23 cellular contexts compared by ENCODE assay signal in the genomic region with DNA sequence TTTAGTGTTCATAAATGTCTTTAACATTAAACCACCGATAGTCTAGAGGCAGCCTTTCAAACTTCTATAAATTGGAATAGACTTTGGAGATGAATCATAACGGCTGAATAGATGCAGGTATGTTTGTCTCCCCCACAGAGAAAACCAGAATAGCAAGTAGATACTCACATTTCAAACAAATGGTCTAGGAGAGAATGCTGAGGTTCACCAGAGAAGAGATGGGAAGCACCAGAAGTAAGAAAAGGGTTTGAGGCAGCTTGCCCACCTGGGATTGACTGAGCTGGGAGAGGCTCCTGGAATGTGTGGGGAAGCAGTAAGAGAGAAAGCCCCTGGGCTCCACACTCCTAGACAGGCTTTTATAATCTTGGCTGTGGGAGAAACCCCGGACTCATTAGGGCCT. TPM values are rescaled to one million over a fixed set of nuclear protein-coding genes. Genes with fewer than 3 reads are reported as not detected.
DNase-seq lines count a peak whose midpoint lies in the region; ATAC-seq and TF ChIP-seq lines count a peak whose summit lies in the region.
"Had no signal": no experiment of that assay in that cellular context is flagged by ENCODE, and none has a peak within 500 bp of the region (broad histone marks: within the 10 kb centered on the region; RNA-seq: fewer than 3 reads in every experiment).

No MANE protein-coding gene starts in this region.

- 71% methylated on average over 3 of the region's 3 CpGs for WGBS in smooth muscle cell (ENCODE audit: low lambda C conversion rate)
- WGBS in endodermal cell (ENCODE audit: insufficient coverage in 1 of 2, insufficient read length in 1 of 2), 2 experiments, result 88 to 90% methylated on average over 2 to 3 of the region's 3 CpGs
- WGBS in mesenchymal stem cell, result 70% methylated on average over 1 of the region's 3 CpGs

- no peak overlapping the region for H3K4me3 Mint-ChIP-seq in endodermal cell
- H3K4me3 Mint-ChIP-seq: CD4-positive, alpha-beta T cell; H9; HFFc6; IgD-negative memory B cell had no signal

- TF ChIP-seq CTCF in RWPE1 (conservative IDR thresholded peaks at IDR 0.05; ENCODE audit: low read depth), result no peak
- TF ChIP-seq CTCF in smooth muscle cell (IDR thresholded peaks at IDR 0.05; ENCODE audit: borderline replicate concordance, insufficient read depth, poor library complexity, severe bottlenecking), result no peak
- no peak for TF ChIP-seq CTCF in endodermal cell (conservative IDR thresholded peaks at IDR 0.05)

- H3K27ac ChIP-seq in RWPE1, result no peak overlapping the region
- peak overlapping the region; percentile 86 for H3K27ac ChIP-seq in smooth muscle cell (ENCODE audit: low read depth)
- no peak overlapping the region for H3K27ac ChIP-seq in endodermal cell (ENCODE audit: low read depth, low read length)
- H3K27ac ChIP-seq in mesenchymal stem cell (ENCODE audit: low read length, poor library complexity, severe bottlenecking), result no peak overlapping the region
- H3K27ac ChIP-seq: BLaER1, SJCRH30 had no signal

- H3K4me3 ChIP-seq in smooth muscle cell (no peak overlapping the region), endodermal cell (ENCODE audit: low read length) (no peak overlapping the region), mesenchymal stem cell (ENCODE audit: insufficient read depth in 1 of 2, low read depth in 1 of 2, low read length in 2 of 2) (no peak overlapping the region)
- H3K4me3 ChIP-seq: BLaER1, SJCRH30 had no signal

- peak; percentile 23 for DNase-seq in RWPE1 (ENCODE audit: low spot score)
- peak; percentile 69 for DNase-seq in astrocyte of the hippocampus (ENCODE audit: low read depth, low spot score)
- peak; percentile 33 for DNase-seq in kidney tubule cell (ENCODE audit: low spot score)
- no peak for DNase-seq in smooth muscle cell (lab: John Stamatoyannopoulos, UW; ENCODE audit: unreplicated experiment)
- DNase-seq in NCI-H2196 (lab: John Stamatoyannopoulos, UW; ENCODE audit: unreplicated experiment), result no peak
- no peak for DNase-seq in endodermal cell
- no peak for DNase-seq in mesenchymal stem cell
- DNase-seq: ACHN; CD4-positive, alpha-beta T cell; COR-L47; DMS79; H9; HFFc6; MV-4-11; NCI-H1105 treated with DMSO at 0.1 percent for 48 hours; NCI-H1694; NCI-H2081; NCI-H510A; SJCRH30 had no signal

- no peak for ATAC-seq in HG03521 (IDR thresholded peaks at IDR 0.05; ENCODE audit: unreplicated experiment)
- ATAC-seq: Panc1 had no signal

- no peaks in the 10 kb centered on the region for H3K79me1 ChIP-seq in mesenchymal stem cell (replicated peaks; ENCODE audit: low read length, poor library complexity, severe bottlenecking)

- no peak overlapping the region for H3K23ac ChIP-seq in mesenchymal stem cell (ENCODE audit: low read length in 2 of 2)

- H3K9me3 Mint-ChIP-seq in endodermal cell, result peaks cover 11% of the 10 kb centered on the region
- H3K9me3 Mint-ChIP-seq: CD4-positive, alpha-beta T cell; HFFc6; IgD-negative memory B cell had no signal

- no peak overlapping the region for H3K14ac ChIP-seq in mesenchymal stem cell (ENCODE audit: low read length in 2 of 2)

- no peaks in the 10 kb centered on the region for H3K36me3 ChIP-seq in smooth muscle cell (ENCODE audit: low read depth)
- no peaks in the 10 kb centered on the region for H3K36me3 ChIP-seq in endodermal cell (ENCODE audit: control insufficient read depth, insufficient read depth, low read length)
- H3K36me3 ChIP-seq in mesenchymal stem cell (ENCODE audit: control insufficient read depth in 1 of 2, insufficient read depth in 2 of 2, low read depth in 1 of 2, low read length in 2 of 2), result peaks cover 0 to 2% of the 10 kb centered on the region in 2 experiments
- H3K36me3 ChIP-seq: BLaER1, SJCRH30 had no signal

- CTCF ChIA-PET in RWPE1 (lab: Yijun Ruan, JAX), result interaction anchor here (0.6 kb wide), 1 partner anchor 47 kb away, joined by 3 read pairs; no protein-coding TSS in a partner anchor

- no peak overlapping the region for H2AFZ ChIP-seq in smooth muscle cell (ENCODE audit: low read depth)
- H2AFZ ChIP-seq in mesenchymal stem cell (ENCODE audit: low read depth, low read length), result no peak overlapping the region

- no peaks in the 10 kb centered on the region for H3K9me3 ChIP-seq in smooth muscle cell (replicated peaks; ENCODE audit: low read depth)
- peaks cover 9% of the 10 kb centered on the region for H3K9me3 ChIP-seq in endodermal cell (ENCODE audit: control insufficient read depth, low read length)
- no peaks in the 10 kb centered on the region for H3K9me3 ChIP-seq in mesenchymal stem cell (ENCODE audit: control insufficient read depth, low read length)
- H3K9me3 ChIP-seq: SJCRH30 had no signal

- H3K79me2 ChIP-seq in smooth muscle cell (ENCODE audit: low read depth), result no peaks in the 10 kb centered on the region

- H3K4me1 Mint-ChIP-seq in endodermal cell, result peaks cover 3% of the 10 kb centered on the region
- H3K4me1 Mint-ChIP-seq: IgD-negative memory B cell had no signal

- H4K20me1 ChIP-seq in smooth muscle cell (ENCODE audit: low read depth), result no peaks in the 10 kb centered on the region
- H4K20me1 ChIP-seq: BLaER1 had no signal

- no peak overlapping the region for H2BK12ac ChIP-seq in mesenchymal stem cell (ENCODE audit: low read length in 2 of 2)

- H3K18ac ChIP-seq in mesenchymal stem cell (ENCODE audit: low read depth in 1 of 2, low read length in 2 of 2), result no peak overlapping the region

- no peak overlapping the region for H2AK5ac ChIP-seq in mesenchymal stem cell (ENCODE audit: low read length, severe bottlenecking)

- H3K27me3 ChIP-seq in smooth muscle cell (ENCODE audit: low read depth) (no peaks in the 10 kb centered on the region), endodermal cell (ENCODE audit: control insufficient read depth, insufficient read depth, low read length, poor library complexity, severe bottlenecking) (no peaks in the 10 kb centered on the region), mesenchymal stem cell (ENCODE audit: control insufficient read depth in 1 of 2, insufficient read depth in 1 of 2, low read length in 2 of 2) (peaks cover 6 to 54% of the 10 kb centered on the region in 2 experiments)
- H3K27me3 ChIP-seq: BLaER1 had no signal

- H4K91ac ChIP-seq in mesenchymal stem cell (ENCODE audit: low read length), result no peak overlapping the region

- H3K4ac ChIP-seq in mesenchymal stem cell (ENCODE audit: low read depth in 1 of 2, low read length in 2 of 2), result no peak overlapping the region

- no peak overlapping the region for H2BK5ac ChIP-seq in mesenchymal stem cell (ENCODE audit: low read depth, low read length, poor library complexity, severe bottlenecking)

- no peak overlapping the region for H3K27ac Mint-ChIP-seq in endodermal cell
- H3K27ac Mint-ChIP-seq: CD4-positive, alpha-beta T cell; H9; HFFc6; IgD-negative memory B cell had no signal

- H3K36me3 Mint-ChIP-seq in endodermal cell (ENCODE audit: low read depth), result no peaks in the 10 kb centered on the region
- H3K36me3 Mint-ChIP-seq: IgD-negative memory B cell had no signal

- H2BK120ac ChIP-seq in mesenchymal stem cell (ENCODE audit: low read depth, low read length), result no peak overlapping the region

- H3K9ac ChIP-seq in smooth muscle cell (ENCODE audit: low read depth) (no peak overlapping the region), endodermal cell (ENCODE audit: extremely low read depth, low read length, poor library complexity, severe bottlenecking) (no peak overlapping the region), mesenchymal stem cell (ENCODE audit: low read length) (no peak overlapping the region)
- H3K9ac ChIP-seq: BLaER1 had no signal

- H3K4me1 ChIP-seq in smooth muscle cell (ENCODE audit: low read depth) (peaks cover 17% of the 10 kb centered on the region), endodermal cell (ENCODE audit: control insufficient read depth, insufficient read depth, low read length) (no peaks in the 10 kb centered on the region), mesenchymal stem cell (ENCODE audit: control insufficient read depth, insufficient read depth, low read depth, low read length) (peaks cover 6% of the 10 kb centered on the region)
- H3K4me1 ChIP-seq: BLaER1, SJCRH30 had no signal

- H4K8ac ChIP-seq in mesenchymal stem cell (ENCODE audit: low read length), result no peak overlapping the region

- H2BK15ac ChIP-seq in mesenchymal stem cell (ENCODE audit: low read depth, poor library complexity, severe bottlenecking), result no peak overlapping the region

- POLR2A ChIA-PET in RWPE1 (lab: Yijun Ruan, JAX; ENCODE audit: low non-redundant PET), result no interaction called here

- peaks cover 3% of the 10 kb centered on the region for H3F3A ChIP-seq in smooth muscle cell (ENCODE audit: low read depth)

- H3K4me2 ChIP-seq in smooth muscle cell (no peak overlapping the region), mesenchymal stem cell (ENCODE audit: low read length, poor library complexity, severe bottlenecking) (no peak overlapping the region)
- H3K4me2 ChIP-seq: BLaER1 had no signal

- peaks cover 14% of the 10 kb centered on the region for H3K27me3 Mint-ChIP-seq in endodermal cell (ENCODE audit: insufficient read depth)

RNA-seq across cellular contexts. Expression of gene IGFL3, which starts 6.4 kb away (rescaled TPM):
- total RNA-seq in smooth muscle cell (10.2 and 26.7 TPM in 2 replicates), endodermal cell (1 to 10 TPM in 1 of 2 donors, under 1 TPM in 1; 0.88 to 2.1 TPM)
- 5.9 and 8.8 TPM in 2 replicates for polyA plus RNA-seq in smooth muscle cell
- polyA plus RNA-seq in endodermal cell (2013, experiment 1 of 2), result 0.39 TPM
- polyA plus RNA-seq in endodermal cell (2013, experiment 2 of 2), result 0.79 TPM
- 0.40 TPM for polyA plus RNA-seq in mesenchymal stem cell (2013, experiment 1 of 2)
- 0.26 TPM for polyA plus RNA-seq in mesenchymal stem cell (2013, experiment 2 of 2)
- total RNA-seq: CD4-positive, alpha-beta T cell; H9; HFFc6; SJCRH30 had no signal
- polyA plus RNA-seq: IgD-negative memory B cell had no signal

RNA-seq across cellular contexts. Expression of gene IGFL2, which starts 29.9 kb away (rescaled TPM):
- 126 and 145 TPM in 2 replicates for total RNA-seq in smooth muscle cell
- 159 and 164 TPM in 2 replicates for polyA plus RNA-seq in smooth muscle cell
- total RNA-seq in endodermal cell, result under 1 TPM in 1 of 2 donors, not detected in 1; 0.84 TPM
- 0.43 TPM for polyA plus RNA-seq in endodermal cell (2013, experiment 1 of 2)
- not detected for polyA plus RNA-seq in endodermal cell (2013, experiment 2 of 2)
- not detected for polyA plus RNA-seq in mesenchymal stem cell (2013, experiment 1 of 2)
- not detected for polyA plus RNA-seq in mesenchymal stem cell (2013, experiment 2 of 2)
- total RNA-seq: CD4-positive, alpha-beta T cell; H9; HFFc6; SJCRH30 had no signal
- polyA plus RNA-seq: IgD-negative memory B cell had no signal

Comparison
In these comparisons a context has a peak if more than half of its experiments do, and no peak if none do; other contexts are left out.
1. DNase-seq: peak in RWPE1 (single experiment), astrocyte of the hippocampus (single experiment) and kidney tubule cell (single experiment); none in smooth muscle cell (single experiment), NCI-H2196 (single experiment), endodermal cell (single experiment) and mesenchymal stem cell (single experiment).
2. RNA of gene IGFL2, which starts 29.9 kb away (total RNA-seq): 126 to 145 TPM in smooth muscle cell; 0.84 TPM in endodermal cell; every median in the first group is over 10 times any median in the second.